ENCODE assay signal across 10 cellular contexts in the genomic region with DNA sequence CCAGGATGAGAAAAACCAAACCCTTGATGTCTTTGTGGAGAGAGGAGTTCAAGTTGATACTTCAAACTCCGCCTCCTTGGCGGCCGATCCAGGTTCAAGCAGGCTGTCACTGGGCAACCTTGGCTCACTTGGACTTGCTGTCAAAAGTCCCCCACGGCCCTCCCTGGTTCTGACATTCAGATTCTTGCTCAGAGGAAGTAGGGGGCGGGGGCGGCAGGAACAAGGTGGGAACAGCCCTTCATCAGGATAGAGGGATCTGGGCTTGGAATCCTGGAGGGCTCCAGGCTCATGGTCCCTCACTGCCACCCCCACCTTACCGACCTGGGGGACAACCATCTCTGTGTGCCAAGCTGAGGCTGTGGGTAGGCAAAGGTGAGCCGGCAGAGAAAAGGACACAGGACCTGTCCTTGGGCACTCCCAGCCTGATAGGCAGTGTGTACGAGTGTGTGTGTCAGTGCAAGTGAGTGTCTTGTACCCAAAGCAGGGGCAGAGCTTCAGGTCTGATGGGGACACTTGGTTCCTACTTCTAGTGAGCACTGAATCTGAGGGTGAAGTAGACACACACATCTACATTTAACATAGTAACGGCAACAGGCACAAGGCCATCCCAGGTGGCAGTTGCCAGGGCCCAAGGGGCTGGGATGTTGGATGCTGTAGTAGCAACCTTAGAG. TPM values are rescaled to one million over a fixed set of nuclear protein-coding genes. Genes with fewer than 3 reads are reported as not detected.
DNase-seq lines count a peak whose midpoint lies in the region; ATAC-seq and TF ChIP-seq lines count a peak whose summit lies in the region.
"Had no signal": no experiment of that assay in that cellular context is flagged by ENCODE, and none has a peak within 500 bp of the region (broad histone marks: within the 10 kb centered on the region; RNA-seq: fewer than 3 reads in every experiment).

No MANE protein-coding gene starts in this region.

- WGBS in sigmoid colon, 2 donors: 54 to 79% methylated on average over 10 of the region's 10 CpGs

- H3K27me3 ChIP-seq in sigmoid colon: peaks cover 0 to 32% (median 0%) of the 10 kb centered on the region in 3 donors
- H3K27me3 ChIP-seq: cardiac muscle cell had no signal

- peak overlapping the region; percentile 99 to 100 (median 100) for H3K4me3 Mint-ChIP-seq in T-cell
- H3K4me3 Mint-ChIP-seq in dendritic cell treated with granulocyte-macrophage colony-stimulating factor and Interleukin-4, amounts not matched to agents 40 ng/mL and 50 ng/mL, for 4 days: peak overlapping the region; percentile 77

- H3K9me3 ChIP-seq in sigmoid colon: no peaks in the 10 kb centered on the region

- H3K36me3 Mint-ChIP-seq in T-cell: peaks cover 23% of the 10 kb centered on the region
- H3K36me3 Mint-ChIP-seq in dendritic cell treated with granulocyte-macrophage colony-stimulating factor and Interleukin-4, amounts not matched to agents 40 ng/mL and 50 ng/mL, for 4 days (ENCODE audit: low read depth): peaks cover 30% of the 10 kb centered on the region

- ATAC-seq in T-cell (replicated peaks in 1 of 4) (no peak), HG02623 (IDR thresholded peaks at IDR 0.05; ENCODE audit: unreplicated experiment) (no peak), GM19328 (IDR thresholded peaks at IDR 0.05; ENCODE audit: unreplicated experiment) (no peak)

- POLR2A ChIA-PET in T-cell (lab: Charles Lee): interaction anchor here (0.6 to 1.5 kb wide), 3 partner anchors 9 to 78 kb away, joined by 3 to 6 read pairs (median 4); no protein-coding TSS in a partner anchor

- TF ChIP-seq EP300 in sigmoid colon (IDR thresholded peaks at IDR 0.05): no peak

- peaks cover 58 to 77% (median 68%) of the 10 kb centered on the region in 3 donors for H3K4me1 Mint-ChIP-seq in T-cell
- H3K4me1 Mint-ChIP-seq in dendritic cell treated with granulocyte-macrophage colony-stimulating factor and Interleukin-4, amounts not matched to agents 40 ng/mL and 50 ng/mL, for 4 days (ENCODE audit: low read depth): peaks cover 79% of the 10 kb centered on the region

- no peaks in the 10 kb centered on the region for H3K36me3 ChIP-seq in sigmoid colon
- H3K36me3 ChIP-seq: cardiac muscle cell had no signal

- TF ChIP-seq POLR2A in sigmoid colon (IDR thresholded peaks at IDR 0.05): no peak

- peak overlapping the region; percentile 98 to 99 for H3K27ac Mint-ChIP-seq in T-cell
- peak overlapping the region; percentile 100 for H3K27ac Mint-ChIP-seq in dendritic cell treated with granulocyte-macrophage colony-stimulating factor and Interleukin-4, amounts not matched to agents 40 ng/mL and 50 ng/mL, for 4 days

- H3K27ac ChIP-seq in sigmoid colon: peak overlapping the region; percentile 22 to 88 (median 78)
- H3K27ac ChIP-seq: cardiac muscle cell had no signal

- H3K9me3 Mint-ChIP-seq in T-cell: no peaks in the 10 kb centered on the region
- no peaks in the 10 kb centered on the region for H3K9me3 Mint-ChIP-seq in dendritic cell treated with granulocyte-macrophage colony-stimulating factor and Interleukin-4, amounts not matched to agents 40 ng/mL and 50 ng/mL, for 4 days

- CTCF ChIA-PET in T-cell (lab: Charles Lee): interaction anchor here in 1 of 2 donors (3.3 to 4.6 kb wide), 2 partner anchors 9 to 18 kb away, joined by 33 to 34 read pairs; no protein-coding TSS in a partner anchor

- no peak for TF ChIP-seq CTCF in GM12865 (IDR thresholded peaks at IDR 0.05; ENCODE audit: insufficient read depth, low read depth, low read length, missing control alignments)
- no peak for TF ChIP-seq CTCF in sigmoid colon (IDR thresholded peaks at IDR 0.05)

- H3K4me3 ChIP-seq in GM12865 (ENCODE audit: low read depth, low read length) (peak overlapping the region; percentile 94), sigmoid colon (no peak overlapping the region)
- H3K4me3 ChIP-seq: cardiac muscle cell had no signal

- DNase-seq in GM12865 (ENCODE audit: low read depth) (peak; percentile 83), T-cell (peak in 5 of 34 experiments; percentile 23 to 34 (median 33)), sigmoid colon (peak; percentile 64), NCI-H82 (lab: John Stamatoyannopoulos, UW) (no peak), NCI-H1105 (lab: John Stamatoyannopoulos, UW) (no peak)
- DNase-seq: SHP77 treated with DMSO at 0.1 percent for 48 hours had no signal

- peaks cover 0 to 38% (median 30%) of the 10 kb centered on the region in 4 donors for H3K4me1 ChIP-seq in sigmoid colon

- intact Hi-C loops in dendritic cell treated with granulocyte-macrophage colony-stimulating factor and Interleukin-4, amounts not matched to agents 40 ng/mL and 50 ng/mL, for 4 days (cut with micrococcal nuclease): no loop called here
- intact Hi-C loops in sigmoid colon (cut with DNase I): no loop called here

- H3K27me3 Mint-ChIP-seq in T-cell: no peaks in the 10 kb centered on the region
- H3K27me3 Mint-ChIP-seq in dendritic cell treated with granulocyte-macrophage colony-stimulating factor and Interleukin-4, amounts not matched to agents 40 ng/mL and 50 ng/mL, for 4 days: no peaks in the 10 kb centered on the region

RNA-seq across cellular contexts. Expression of a gene that starts 6.6 kb away (rescaled TPM):
- 10 to 100 TPM; 15.6 to 62.7 (median 19.9) TPM for total RNA-seq in T-cell
- 10 to 100 TPM; 12.5 to 28.4 (median 17.0) TPM for total RNA-seq in sigmoid colon
- 1 to 10 TPM in 2 of 3 donors, under 1 TPM in 1; 0.69 to 7.2 (median 3.6) TPM for polyA plus RNA-seq in sigmoid colon

RNA-seq across cellular contexts. Expression of a gene that starts 16.8 kb away (rescaled TPM):
- total RNA-seq in T-cell (10 to 100 TPM; 40.5 to 77.3 (median 63.2) TPM), sigmoid colon (10 to 100 TPM; 50.5 to 65.3 (median 57.4) TPM)
- polyA plus RNA-seq in sigmoid colon: 100 to 1,000 TPM in 1 of 3 donors, 10 to 100 TPM in 2; 90.1 to 114 (median 99.3) TPM

RNA-seq across cellular contexts. Expression of a gene that starts 54.5 kb away (rescaled TPM):
- 1 to 10 TPM in 4 of 5 donors, under 1 TPM in 1; 0.32 to 1.9 (median 1.1) TPM for total RNA-seq in T-cell
- under 1 TPM in 1 of 4 donors, not detected in 3; 0.36 TPM for total RNA-seq in sigmoid colon
- under 1 TPM in 1 of 3 donors, not detected in 2; 0.44 TPM for polyA plus RNA-seq in sigmoid colon
- total RNA-seq: cardiac muscle cell had no signal
- polyA plus RNA-seq: cardiac muscle cell had no signal

Comparison
In these comparisons a context has a peak if more than half of its experiments do, and no peak if none do; other contexts are left out.
1. DNase-seq: peak in GM12865 (single experiment) and sigmoid colon (single experiment); none in NCI-H82 (single experiment) and NCI-H1105 (single experiment).